Comparison of ENCODE assay signal across 8 cellular contexts in the genomic region with DNA sequence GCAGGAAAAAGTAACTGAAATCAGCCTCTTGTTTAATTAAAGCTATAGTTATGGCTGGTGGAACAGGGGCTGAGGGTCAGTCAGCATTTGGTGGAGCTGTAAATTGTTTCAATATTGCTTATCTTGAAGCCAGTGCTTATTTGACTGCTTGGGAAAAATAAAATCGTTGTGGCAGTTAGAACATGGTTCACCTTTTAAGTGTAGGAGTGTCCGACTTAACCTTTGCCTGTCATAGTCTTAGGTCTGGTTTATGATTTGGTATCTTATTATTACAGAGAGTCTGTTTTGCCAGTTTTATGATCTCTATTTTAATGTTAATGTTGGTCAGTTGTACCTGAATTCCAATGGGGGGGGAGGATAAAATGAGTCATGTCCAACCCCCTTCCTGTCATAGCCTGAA. TPM values are rescaled to one million over a fixed set of nuclear protein-coding genes. Genes with fewer than 3 reads are reported as not detected.
"Had no signal": no experiment of that assay in that cellular context is flagged by ENCODE, and none has a peak within 500 bp of the region (broad histone marks: within the 10 kb centered on the region; RNA-seq: fewer than 3 reads in every experiment).

No MANE protein-coding gene starts in this region.

- H3K27ac ChIP-seq: HL-60 had no signal

- FAIRE-seq: HepG2, HTR-8/SVneo, K562 had no signal

- DNase-seq: IMR-90, KBM-7 had no signal

- ATAC-seq: HepG2, K562 had no signal

- H3K4me3 ChIP-seq: K562 had no signal

RNA-seq across cellular contexts. Expression of a gene that starts 27.2 kb away (rescaled TPM):
- total RNA-seq: HT-29, HT1080, IMR-90, K562 had no signal
